9 cellular contexts compared by ENCODE assay signal in genomic region chr12:120262852-120263724, GRCh38. TPM values are rescaled to one million over a fixed set of nuclear protein-coding genes. Genes with fewer than 3 reads are reported as not detected.
A peak's percentile ranks its signal among the peaks of the same experiment; 100 is the strongest.
DNase-seq lines count a peak whose midpoint lies in the region; ATAC-seq, FAIRE-seq and TF ChIP-seq lines count a peak whose summit lies in the region.
"Had no signal": no experiment of that assay in that cellular context is flagged by ENCODE, and none has a peak within 500 bp of the region (broad histone marks: within the 10 kb centered on the region; RNA-seq: fewer than 3 reads in every experiment).

No MANE protein-coding gene starts in this region.

- H3K9me3 Mint-ChIP-seq in nephron: no peaks in the 10 kb centered on the region

- H3K4me2 ChIP-seq in endothelial cell of umbilical vein (ENCODE audit: insufficient read depth, low read length): peak overlapping the region; percentile 91

- peak overlapping the region; percentile 89 to 94 (median 92) for H3K4me3 Mint-ChIP-seq in nephron

- POLR2A ChIA-PET in endothelial cell of umbilical vein (lab: Charles Lee): interaction anchor here (1.0 to 8.9 kb wide), 5 partner anchors 21 to 62 kb away, joined by 4 to 88 read pairs (median 39); partner anchors contain the start of genes RNU4-1, RNU4-2 and RPLP0

- TF ChIP-seq CTCF in AG09309 (IDR thresholded peaks at IDR 0.05; ENCODE audit: control insufficient read depth, insufficient read depth, low read depth, low read length, missing control alignments) (no peak), Peyer's patch (IDR thresholded peaks at IDR 0.05) (no peak), endothelial cell of umbilical vein (IDR thresholded peaks at IDR 0.05; ENCODE audit: extremely low read depth in 1 of 2, insufficient read depth in 1 of 2, low read depth in 1 of 2, low read length in 2 of 2) (no peak), nephron (IDR thresholded peaks at IDR 0.05; ENCODE audit: unreplicated experiment in 3 of 3) (no peak)

- peak overlapping the region; percentile 94 for H3K9ac ChIP-seq in endothelial cell of umbilical vein (replicated peaks; ENCODE audit: extremely low read depth, insufficient read depth, low read length)

- intact Hi-C loops in endothelial cell of umbilical vein (cut with micrococcal nuclease): no loop called here

- no TSS peak for BruUV-seq in endothelial cell of umbilical vein (replicated peaks; lab: Mats Ljungman, UMichigan)

- dilution Hi-C loops in endothelial cell of umbilical vein (cut with MboI; ENCODE audit: extremely low pct_ligation_motif_present, low sequenced_read_pairs): no loop called here

- TF ChIP-seq POLR2A in Peyer's patch (IDR thresholded peaks at IDR 0.05): no peak
- peak; percentile 61 for TF ChIP-seq POLR2A in endothelial cell of umbilical vein (IDR thresholded peaks at IDR 0.05; ENCODE audit: low read depth, low read length)

- no peaks in the 10 kb centered on the region for H4K20me1 ChIP-seq in endothelial cell of umbilical vein (replicated peaks; ENCODE audit: control insufficient read depth, extremely low read depth, insufficient read depth, low read length)

- H3K9me1 ChIP-seq in endothelial cell of umbilical vein (replicated peaks; ENCODE audit: control insufficient read depth, extremely low read depth, insufficient read depth, low read length): no peaks in the 10 kb centered on the region

- CTCF ChIA-PET in endothelial cell of umbilical vein (lab: Charles Lee): interaction anchor here (1.1 to 33.5 kb wide), 6 partner anchors 11 to 62 kb away, joined by 3 to 1402 read pairs (median 13); partner anchors contain the start of genes RNU4-2 and RPLP0

- H3K4me1 ChIP-seq in Peyer's patch (peaks cover 0 to 65% (median 3%) of the 10 kb centered on the region in 4 donors), endothelial cell of umbilical vein (ENCODE audit: control insufficient read depth, extremely low read depth, insufficient read depth, low read length) (peaks cover 59% of the 10 kb centered on the region)

- FAIRE-seq in endothelial cell of umbilical vein (lab: Jason Lieb, UNC) (peak; percentile 89), GM19239 (lab: Jason Lieb, UNC) (no peak)

- H3K4me3 ChIP-seq in AG09309 (ENCODE audit: control insufficient read depth, low read depth, low read length): peak overlapping the region; percentile 98
- peak overlapping the region in 2 of 4 donors; percentile 98 to 100 for H3K4me3 ChIP-seq in Peyer's patch
- H3K4me3 ChIP-seq in endothelial cell of umbilical vein (replicated peaks in 1 of 3; ENCODE audit: insufficient read depth in 1 of 3, low read depth in 1 of 3, low read length in 3 of 3): peak overlapping the region; percentile 60 to 91 (median 65)

- H3K9me3 ChIP-seq in Peyer's patch (no peaks in the 10 kb centered on the region), endothelial cell of umbilical vein (replicated peaks; ENCODE audit: control insufficient read depth, insufficient read depth, low read length) (no peaks in the 10 kb centered on the region)

- peak overlapping the region; percentile 56 to 96 (median 89) for H3K27ac ChIP-seq in Peyer's patch
- H3K27ac ChIP-seq in endothelial cell of umbilical vein (ENCODE audit: insufficient read depth, low read depth, low read length): peak overlapping the region; percentile 58

- no peaks in the 10 kb centered on the region for H3K27me3 Mint-ChIP-seq in nephron (ENCODE audit: low read depth)

- H3K36me3 ChIP-seq in Peyer's patch (no peaks in the 10 kb centered on the region), endothelial cell of umbilical vein (ENCODE audit: control insufficient read depth in 2 of 2, extremely low read depth in 1 of 2, insufficient read depth in 2 of 2, low read length in 2 of 2) (peaks cover 0 to 4% of the 10 kb centered on the region in 2 experiments)

- H3K27me3 ChIP-seq in Peyer's patch (no peaks in the 10 kb centered on the region), endothelial cell of umbilical vein (ENCODE audit: control insufficient read depth in 2 of 2, insufficient read depth in 2 of 2, low read length in 2 of 2) (no peaks in the 10 kb centered on the region)

- no peak for DNase-seq in AG09309 (ENCODE audit: low read depth)
- DNase-seq in Peyer's patch: peak in 1 of 3 donors; percentile 51
- peak; percentile 37 for DNase-seq in endothelial cell of umbilical vein (ENCODE audit: low read depth, low spot score)
- no peak for DNase-seq in GM19239 (ENCODE audit: insufficient read length, low spot score)
- no peak for DNase-seq in mucosa of gallbladder (ENCODE audit: low spot score)
- no peak for DNase-seq in activated CD4-positive, alpha-beta T cell treated with anti-CD3 and anti-CD28 coated beads for 4 hours
- DNase-seq: NCI-H1105 treated with DMSO at 0.1 percent for 48 hours had no signal

- H3K27ac Mint-ChIP-seq in nephron: peak overlapping the region; percentile 63 to 83 (median 76)

- no peak overlapping the region for H2AFZ ChIP-seq in endothelial cell of umbilical vein (ENCODE audit: low read depth, low read length)

- peaks cover 74% of the 10 kb centered on the region for H3K79me2 ChIP-seq in endothelial cell of umbilical vein (ENCODE audit: control insufficient read depth, insufficient read depth, low read length)

- peaks cover 51% of the 10 kb centered on the region for H3K4me1 Mint-ChIP-seq in nephron

- peaks cover 4% of the 10 kb centered on the region for H3K36me3 Mint-ChIP-seq in nephron (ENCODE audit: low read depth)

- ATAC-seq in HG03460 (IDR thresholded peaks at IDR 0.05; ENCODE audit: unreplicated experiment): no peak

TF ChIP-seq in endothelial cell of umbilical vein, 7 proteins besides CTCF, POLR2A, EP300 and RAD21:
- TF ChIP-seq POLR2AphosphoS5 (IDR thresholded peaks at IDR 0.05; ENCODE audit: insufficient read depth, low read depth, low read length) (peak; percentile 34), MAX (IDR thresholded peaks at IDR 0.05; ENCODE audit: insufficient read depth, insufficient read length) (no peak)
TF ChIP-seq in endothelial cell of umbilical vein: peak in this region for 1.

RNA-seq across cellular contexts. Expression of gene PXN, which starts 2.4 kb away (rescaled TPM):
- 100 to 1,000 TPM; 138 to 204 (median 177) TPM for total RNA-seq in Peyer's patch
- 228 and 258 TPM in 2 replicates for total RNA-seq in endothelial cell of umbilical vein
- 132 and 192 TPM in 2 replicates for polyA plus RNA-seq in endothelial cell of umbilical vein
- 97.5 and 108 TPM in 2 replicates for polyA plus RNA-seq in endothelial cell of umbilical vein (2011; cell fraction: cytosol; rRNA removed)
- 253 and 301 TPM in 2 replicates for polyA plus RNA-seq in endothelial cell of umbilical vein (2011; cell fraction: nucleus; rRNA removed)
- polyA plus RNA-seq in endothelial cell of umbilical vein (2012): 204 and 280 TPM in 2 replicates
- 119 and 149 TPM in 2 replicates for polyA minus RNA-seq in endothelial cell of umbilical vein
- 23.4 TPM for polyA minus RNA-seq in endothelial cell of umbilical vein (2011; cell fraction: cytosol; rRNA and poly(A)+ RNA removed)
- polyA minus RNA-seq in endothelial cell of umbilical vein (2011; cell fraction: nucleus; rRNA and poly(A)+ RNA removed): 96.7 and 110 TPM in 2 replicates
- 119 TPM for total RNA-seq in mucosa of gallbladder

RNA-seq across cellular contexts. Expression of gene RNU4-2, which starts 28.6 kb away (rescaled TPM):
- total RNA-seq in Peyer's patch: under 1 TPM; under 0.01 TPM
- 2,424 and 7,220 TPM in 2 replicates for total RNA-seq in endothelial cell of umbilical vein
- under 0.01 TPM in 2 replicates for polyA plus RNA-seq in endothelial cell of umbilical vein
- polyA plus RNA-seq in endothelial cell of umbilical vein (2011; cell fraction: cytosol; rRNA removed): under 0.01 TPM in 2 replicates
- polyA plus RNA-seq in endothelial cell of umbilical vein (2011; cell fraction: nucleus; rRNA removed): under 0.01 TPM in 2 replicates
- polyA plus RNA-seq in endothelial cell of umbilical vein (2012): 82.7 and 305 TPM in 2 replicates
- polyA minus RNA-seq in endothelial cell of umbilical vein: under 0.01 TPM in 2 replicates
- polyA minus RNA-seq in endothelial cell of umbilical vein (2011; cell fraction: cytosol; rRNA and poly(A)+ RNA removed): 34,060 TPM
- under 0.01 TPM in 2 replicates for polyA minus RNA-seq in endothelial cell of umbilical vein (2011; cell fraction: nucleus; rRNA and poly(A)+ RNA removed)
- total RNA-seq in mucosa of gallbladder: 5,171 TPM

RNA-seq across cellular contexts. Expression of gene RNU4-1, which starts 29.9 kb away (rescaled TPM):
- total RNA-seq in Peyer's patch (under 1 TPM; under 0.01 TPM), endothelial cell of umbilical vein (2,141 and 7,155 TPM in 2 replicates), mucosa of gallbladder (1,216 TPM)
- polyA plus RNA-seq in endothelial cell of umbilical vein: under 0.01 TPM in 2 replicates
- under 0.01 TPM in 1 of 2 replicates, not detected in the other for polyA plus RNA-seq in endothelial cell of umbilical vein (2011; cell fraction: cytosol; rRNA removed)
- under 0.01 TPM in 2 replicates for polyA plus RNA-seq in endothelial cell of umbilical vein (2011; cell fraction: nucleus; rRNA removed)
- 82.7 and 366 TPM in 2 replicates for polyA plus RNA-seq in endothelial cell of umbilical vein (2012)
- polyA minus RNA-seq in endothelial cell of umbilical vein: under 0.01 TPM in 2 replicates
- polyA minus RNA-seq in endothelial cell of umbilical vein (2011; cell fraction: cytosol; rRNA and poly(A)+ RNA removed): 35,848 TPM
- under 0.01 TPM in 2 replicates for polyA minus RNA-seq in endothelial cell of umbilical vein (2011; cell fraction: nucleus; rRNA and poly(A)+ RNA removed)

RNA-seq across cellular contexts. Expression of gene SIRT4, which starts 39.0 kb away (rescaled TPM):
- total RNA-seq in Peyer's patch: 1 to 10 TPM; 3.2 to 6.3 (median 4.2) TPM
- 1.2 and 1.4 TPM in 2 replicates for total RNA-seq in endothelial cell of umbilical vein
- 0.76 and 0.79 TPM in 2 replicates for polyA plus RNA-seq in endothelial cell of umbilical vein
- 0.86 and 0.96 TPM in 2 replicates for polyA plus RNA-seq in endothelial cell of umbilical vein (2011; cell fraction: cytosol; rRNA removed)
- polyA plus RNA-seq in endothelial cell of umbilical vein (2011; cell fraction: nucleus; rRNA removed): 0.76 and 0.83 TPM in 2 replicates
- polyA plus RNA-seq in endothelial cell of umbilical vein (2012): 0.90 and 1.1 TPM in 2 replicates
- 1.6 and 1.9 TPM in 2 replicates for polyA minus RNA-seq in endothelial cell of umbilical vein
- 1.5 TPM for polyA minus RNA-seq in endothelial cell of umbilical vein (2011; cell fraction: cytosol; rRNA and poly(A)+ RNA removed)
- polyA minus RNA-seq in endothelial cell of umbilical vein (2011; cell fraction: nucleus; rRNA and poly(A)+ RNA removed): 0.34 and 0.87 TPM in 2 replicates
- total RNA-seq in mucosa of gallbladder: 3.8 TPM

Comparison
In these comparisons a context has a peak if more than half of its experiments do, and no peak if none do; other contexts are left out.
1. RNA of gene RNU4-2, which starts 28.6 kb away (total RNA-seq): 5,171 TPM in mucosa of gallbladder (single experiment) and 2,424 to 7,220 TPM in endothelial cell of umbilical vein; under 0.01 TPM in Peyer's patch; every median in the first group is over 1,000 times any median in the second.
2. RNA of gene RNU4-1, which starts 29.9 kb away (total RNA-seq): 2,141 to 7,155 TPM in endothelial cell of umbilical vein and 1,216 TPM in mucosa of gallbladder (single experiment); under 0.01 TPM in Peyer's patch; every median in the first group is over 1,000 times any median in the second.